Comparison of ENCODE assay signal across 24 cellular contexts in the genomic region with DNA sequence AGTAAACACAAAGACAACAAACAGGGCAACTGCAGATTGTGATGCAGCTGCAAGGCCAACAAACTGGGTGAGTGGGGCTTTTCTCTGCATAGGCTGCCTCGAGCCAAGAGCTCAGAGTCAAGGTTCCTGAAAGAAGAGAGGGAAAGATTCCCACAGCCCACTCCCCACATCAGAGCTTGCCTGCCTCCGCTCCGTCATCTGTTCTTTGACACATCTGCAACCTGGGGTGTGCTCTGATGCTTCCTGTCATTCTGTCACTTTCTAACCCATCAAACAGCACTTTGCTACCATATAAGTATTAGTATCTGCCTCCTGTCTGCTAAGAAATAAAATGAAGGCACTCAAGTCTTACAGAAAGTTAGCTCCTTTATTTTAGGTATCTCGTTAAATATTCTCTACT. TPM values are rescaled to one million over a fixed set of nuclear protein-coding genes. Genes with fewer than 3 reads are reported as not detected.
DNase-seq lines count a peak whose midpoint lies in the region; ATAC-seq lines count a peak whose summit lies in the region.
"Had no signal": no experiment of that assay in that cellular context is flagged by ENCODE, and none has a peak within 500 bp of the region (broad histone marks: within the 10 kb centered on the region; RNA-seq: fewer than 3 reads in every experiment).

No MANE protein-coding gene starts in this region.

- no peak for ATAC-seq in GM21737 (IDR thresholded peaks at IDR 0.05; ENCODE audit: unreplicated experiment)
- ATAC-seq: A549, GM12878, Panc1 had no signal

- peaks cover 5% of the 10 kb centered on the region for H3K9me3 ChIP-seq in mesodermal cell (ENCODE audit: control insufficient read depth, low read length)

- peaks cover 23% of the 10 kb centered on the region for H3K36me3 ChIP-seq in mesodermal cell (ENCODE audit: control insufficient read depth, insufficient read depth, low read length)

- H3K27ac ChIP-seq in caudate nucleus (ENCODE audit: low read depth, low read length) (peak overlapping the region; percentile 75), mesodermal cell (ENCODE audit: low read depth, low read length, severe bottlenecking) (peak overlapping the region; percentile 16)
- H3K27ac ChIP-seq: BLaER1, GM23248 had no signal

- WGBS in mesodermal cell (ENCODE audit: insufficient coverage in 2 of 2), 2 experiments = 91 to 100% methylated on average over 1 of the region's 4 CpGs

- peak; percentile 77 for DNase-seq in Jurkat, Clone E6-1 (ENCODE audit: low read depth, low spot score)
- peak in 32 of 61 donors; percentile 12 to 92 (median 42) for DNase-seq in caudate nucleus (lab: John Stamatoyannopoulos, UW)
- peak; percentile 82 for DNase-seq in putamen (ENCODE audit: low spot score)
- DNase-seq in DMS 273 (lab: John Stamatoyannopoulos, UW; ENCODE audit: unreplicated experiment) = no peak
- DNase-seq in SW480 (ENCODE audit: low spot score) = no peak
- DNase-seq: CD4-positive, alpha-beta T cell; COR-L47; DND-41; GM23248; HCEC 1CT; IMR-90; MV-4-11; NCI-H1105 treated with DMSO at 0.1 percent for 48 hours; NCI-H2081; NCI-H2171; NCI-H345; NCI-H524 treated with DMSO at 0.1 percent for 48 hours; NCI-H82 had no signal

- peaks cover 3% of the 10 kb centered on the region for H3K4me1 ChIP-seq in mesodermal cell (ENCODE audit: control insufficient read depth, insufficient read depth, low read length, poor library complexity, severe bottlenecking)
- H3K4me1 ChIP-seq: BLaER1 had no signal

- no peak overlapping the region for H3K4me3 ChIP-seq in Jurkat, Clone E6-1 (ENCODE audit: low read length)
- H3K4me3 ChIP-seq in mesodermal cell (ENCODE audit: extremely low read depth, insufficient read depth, low read length, poor library complexity, severe bottlenecking) = no peak overlapping the region
- H3K4me3 ChIP-seq: A549, BLaER1, GM12878, GM23248 had no signal

RNA-seq across cellular contexts. Expression of a gene that starts 46.9 kb away (rescaled TPM):
- not detected for polyA plus RNA-seq in Jurkat, Clone E6-1 (2012; ENCODE audit: insufficient read depth, insufficient read length)
- not detected for polyA plus RNA-seq in mesodermal cell (2013, experiment 1 of 2)
- not detected for polyA plus RNA-seq in mesodermal cell (2013, experiment 2 of 2)
- polyA plus RNA-seq: A549, GM12878, GM23248, IMR-90 had no signal

RNA-seq across cellular contexts. Expression of a gene that starts 58.1 kb away (rescaled TPM):
- polyA plus RNA-seq in Jurkat, Clone E6-1 (2012; ENCODE audit: insufficient read depth, insufficient read length) = 18.4 TPM
- 21.5 TPM for polyA plus RNA-seq in mesodermal cell (2013, experiment 1 of 2)
- 15.1 TPM for polyA plus RNA-seq in mesodermal cell (2013, experiment 2 of 2)

Comparison
In these comparisons a context has a peak if more than half of its experiments do, and no peak if none do; other contexts are left out.
1. DNase-seq: peak in Jurkat, Clone E6-1 (single experiment), caudate nucleus (32 of 61) and putamen (single experiment); none in DMS 273 (single experiment) and SW480 (single experiment).